Comparison of ENCODE assay signal across 10 cellular contexts in the genomic region with DNA sequence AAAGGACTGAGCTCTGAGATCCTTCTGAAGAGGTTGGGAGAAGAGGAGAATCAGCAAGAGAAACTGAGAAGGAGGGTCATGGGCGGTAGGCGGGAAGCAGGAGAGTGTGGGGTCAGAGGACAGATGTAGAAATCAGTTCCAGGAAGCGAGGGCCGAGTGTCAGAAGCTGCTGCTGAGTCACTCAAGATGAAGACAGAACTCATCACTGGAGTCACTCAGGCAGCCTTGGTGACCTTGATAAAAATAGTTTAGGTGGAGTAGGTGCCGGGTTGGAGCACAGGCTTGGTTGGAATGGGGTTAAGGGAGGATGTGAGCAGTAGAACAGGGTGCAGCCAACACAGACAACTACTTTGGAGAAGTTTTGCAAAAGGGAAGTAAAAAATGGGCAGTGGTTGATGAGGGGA. TPM values are rescaled to one million over a fixed set of nuclear protein-coding genes. Genes with fewer than 3 reads are reported as not detected.
DNase-seq lines count a peak whose midpoint lies in the region; ATAC-seq, FAIRE-seq and TF ChIP-seq lines count a peak whose summit lies in the region.
"Had no signal": no experiment of that assay in that cellular context is flagged by ENCODE, and none has a peak within 500 bp of the region (broad histone marks: within the 10 kb centered on the region; RNA-seq: fewer than 3 reads in every experiment).

No MANE protein-coding gene starts in this region.

- TF ChIP-seq CTCF in HL-60 (IDR thresholded peaks at IDR 0.05; ENCODE audit: insufficient read depth, low read length), result no peak
- TF ChIP-seq CTCF in gastroesophageal sphincter (IDR thresholded peaks at IDR 0.05), result no peak

- no peaks in the 10 kb centered on the region for H3K9me3 Mint-ChIP-seq in T-helper 2 cell treated with Interferon-gamma antibody and Interleukin-4, amounts not matched to agents 5 μg/mL and 100 μg/mL, for 36 hours

- no peaks in the 10 kb centered on the region for H3K36me3 Mint-ChIP-seq in T-helper 2 cell treated with Interferon-gamma antibody and Interleukin-4, amounts not matched to agents 5 μg/mL and 100 μg/mL, for 36 hours (ENCODE audit: low read depth)

- H3K27ac Mint-ChIP-seq in T-helper 2 cell treated with Interferon-gamma antibody and Interleukin-4, amounts not matched to agents 5 μg/mL and 100 μg/mL, for 36 hours, result peak overlapping the region; percentile 94

- no peaks in the 10 kb centered on the region for H3K27me3 ChIP-seq in HL-60 (ENCODE audit: insufficient read depth, poor library complexity, severe bottlenecking)
- peaks cover 30% of the 10 kb centered on the region for H3K27me3 ChIP-seq in gastroesophageal sphincter
- no peaks in the 10 kb centered on the region for H3K27me3 ChIP-seq in small intestine (ENCODE audit: control insufficient read depth in 2 of 2, insufficient read depth in 2 of 2, low read length in 2 of 2)

- no peak overlapping the region for H3K4me3 ChIP-seq in HL-60 (replicated peaks; ENCODE audit: insufficient read depth, low read length)
- H3K4me3 ChIP-seq in gastroesophageal sphincter, result no peak overlapping the region
- no peak overlapping the region for H3K4me3 ChIP-seq in small intestine (ENCODE audit: low read depth in 1 of 2, low read length in 2 of 2)

- whole genome bisulfite sequencing in gastroesophageal sphincter (ENCODE audit: low coverage in 1 of 2), 2 donors, result 30 to 50% methylated on average over 5 of the region's 5 CpGs
- WGBS in small intestine, 3 donors, result 14 to 21% (median 14%) methylated on average over 5 of the region's 5 CpGs

- no peaks in the 10 kb centered on the region for H3K36me3 ChIP-seq in gastroesophageal sphincter
- no peaks in the 10 kb centered on the region for H3K36me3 ChIP-seq in small intestine (ENCODE audit: control insufficient read depth in 2 of 2, insufficient read depth in 2 of 2, low read length in 2 of 2)

- no peak for FAIRE-seq in small intestine (lab: Jason Lieb, UNC)

- DNase-seq in HL-60 (ENCODE audit: low read depth in 1 of 2, low spot score in 1 of 2) (peak; percentile 84 to 89), small intestine (peak; percentile 65), GM19238 (ENCODE audit: insufficient read length, low spot score) (no peak), RKO (ENCODE audit: low spot score) (no peak), DMS53 (lab: John Stamatoyannopoulos, UW) (no peak)
- DNase-seq in T-helper 2 cell treated with Interferon-gamma antibody and Interleukin-4, amounts not matched to agents 5 μg/mL and 100 μg/mL, for 36 hours (ENCODE audit: low spot score), result peak; percentile 59
- DNase-seq: hippocampal formation, NCI-H526 had no signal

- peak overlapping the region; percentile 82 for H3K4me3 Mint-ChIP-seq in T-helper 2 cell treated with Interferon-gamma antibody and Interleukin-4, amounts not matched to agents 5 μg/mL and 100 μg/mL, for 36 hours

- peaks cover 41% of the 10 kb centered on the region for H3K4me1 Mint-ChIP-seq in T-helper 2 cell treated with Interferon-gamma antibody and Interleukin-4, amounts not matched to agents 5 μg/mL and 100 μg/mL, for 36 hours (ENCODE audit: low read depth)

- no peaks in the 10 kb centered on the region for H3K27me3 Mint-ChIP-seq in T-helper 2 cell treated with Interferon-gamma antibody and Interleukin-4, amounts not matched to agents 5 μg/mL and 100 μg/mL, for 36 hours (ENCODE audit: low read depth)

- peak overlapping the region; percentile 58 for H3K27ac ChIP-seq in HL-60 (replicated peaks)
- H3K27ac ChIP-seq in gastroesophageal sphincter, result no peak overlapping the region
- H3K27ac ChIP-seq in small intestine (ENCODE audit: low read depth in 1 of 2, low read length in 1 of 2), result no peak overlapping the region

- no peak for TF ChIP-seq POLR2A in gastroesophageal sphincter (IDR thresholded peaks at IDR 0.05)

- no peaks in the 10 kb centered on the region for H3K9me3 ChIP-seq in gastroesophageal sphincter
- H3K9me3 ChIP-seq in small intestine (ENCODE audit: control insufficient read depth, low read depth), result no peaks in the 10 kb centered on the region

- H3K4me1 ChIP-seq in gastroesophageal sphincter, result no peaks in the 10 kb centered on the region
- peaks cover 0 to 2% of the 10 kb centered on the region in 2 donors for H3K4me1 ChIP-seq in small intestine (ENCODE audit: control insufficient read depth in 2 of 2, insufficient read depth in 1 of 2, low read depth in 1 of 2, low read length in 1 of 2)

- ATAC-seq in gastroesophageal sphincter, result peak; percentile 36
- ATAC-seq in GM21360 (IDR thresholded peaks at IDR 0.05; ENCODE audit: unreplicated experiment), result no peak

- TF ChIP-seq EP300 in gastroesophageal sphincter (IDR thresholded peaks at IDR 0.05), result no peak

RNA-seq across cellular contexts. Expression of gene ITGAM, which starts 6.1 kb away (rescaled TPM):
- total RNA-seq in gastroesophageal sphincter, result 10 to 100 TPM in 2 of 4 donors, 1 to 10 TPM in 2; 5.4 to 21.4 (median 12.7) TPM
- polyA plus RNA-seq in small intestine, result 1 to 10 TPM in 1 of 3 donors, under 1 TPM in 2; 0.22 to 4.3 (median 0.27) TPM

RNA-seq across cellular contexts. Expression of gene PYDC1, which starts 36.7 kb away (rescaled TPM):
- under 1 TPM in 1 of 4 donors, not detected in 3; 0.93 TPM for total RNA-seq in gastroesophageal sphincter
- polyA plus RNA-seq in small intestine, result not detected

RNA-seq across cellular contexts. Expression of gene TRIM72, which starts 39.7 kb away (rescaled TPM):
- total RNA-seq in gastroesophageal sphincter, result under 1 TPM in 2 of 4 donors, not detected in 2; under 0.01 to 0.08 TPM
- polyA plus RNA-seq in small intestine, result under 1 TPM; under 0.01 to 0.22 (median 0.04) TPM

RNA-seq across cellular contexts. Expression of gene PYCARD, which starts 51.1 kb away (rescaled TPM):
- 10 to 100 TPM in 2 of 4 donors, 1 to 10 TPM in 2; 3.9 to 21.8 (median 11.3) TPM for total RNA-seq in gastroesophageal sphincter
- 100 to 1,000 TPM; 134 to 247 (median 207) TPM for polyA plus RNA-seq in small intestine

Comparison
In these comparisons a context has a peak if more than half of its experiments do, and no peak if none do; other contexts are left out.
1. DNase-seq: peak in HL-60 (2 of 2), T-helper 2 cell treated with Interferon-gamma antibody and Interleukin-4, amounts not matched to agents 5 μg/mL and 100 μg/mL, for 36 hours (single experiment) and small intestine (single experiment); none in GM19238 (single experiment), RKO (single experiment) and DMS53 (single experiment).